ENCODE assay signal across 2 cellular contexts in the genomic region with DNA sequence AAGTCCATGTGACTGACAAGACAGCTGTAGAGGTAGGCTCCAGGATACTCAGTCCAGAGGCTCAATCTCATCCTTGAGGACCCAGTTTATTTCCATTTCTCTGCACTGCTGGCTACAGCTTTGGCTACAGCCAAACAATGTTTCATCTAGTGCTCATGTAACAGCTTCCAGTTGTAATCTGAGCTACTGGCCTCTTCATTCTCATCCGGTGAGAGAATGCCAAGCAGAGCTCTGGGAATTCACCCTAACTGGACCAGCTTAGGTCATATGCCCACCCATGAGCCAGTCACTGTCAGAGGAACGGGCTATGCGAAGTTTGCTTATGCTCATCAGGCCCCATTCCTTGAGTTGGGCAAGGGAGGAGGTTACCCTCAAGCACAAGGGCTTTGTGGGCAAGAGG.
TF ChIP-seq lines count a peak whose summit lies in the region.

No MANE protein-coding gene starts in this region.

TF ChIP-seq in SK-N-SH treated with all-trans-retinoic acid at 6 μM for 48 hours, 23 proteins besides CTCF, POLR2A, EP300 and RAD21 (continued from another document):
- TF ChIP-seq SNAI2 (CRISPR knock-in tag; IDR thresholded peaks at IDR 0.05), result no peak
- TF ChIP-seq PPARA (CRISPR knock-in tag; IDR thresholded peaks at IDR 0.05; ENCODE audit: borderline replicate concordance), result no peak
- TF ChIP-seq, protein P1, sequence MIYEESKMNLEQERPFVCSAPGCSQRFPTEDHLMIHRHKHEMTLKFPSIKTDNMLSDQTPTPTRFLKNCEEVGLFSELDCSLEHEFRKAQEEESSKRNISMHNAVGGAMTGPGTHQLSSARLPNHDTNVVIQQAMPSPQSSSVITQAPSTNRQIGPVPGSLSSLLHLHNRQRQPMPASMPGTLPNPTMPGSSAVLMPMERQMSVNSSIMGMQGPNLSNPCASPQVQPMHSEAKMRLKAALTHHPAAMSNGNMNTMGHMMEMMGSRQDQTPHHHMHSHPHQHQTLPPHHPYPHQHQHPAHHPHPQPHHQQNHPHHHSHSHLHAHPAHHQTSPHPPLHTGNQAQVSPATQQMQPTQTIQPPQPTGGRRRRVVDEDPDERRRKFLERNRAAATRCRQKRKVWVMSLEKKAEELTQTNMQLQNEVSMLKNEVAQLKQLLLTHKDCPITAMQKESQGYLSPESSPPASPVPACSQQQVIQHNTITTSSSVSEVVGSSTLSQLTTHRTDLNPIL (CRISPR knock-in tag; IDR thresholded peaks at IDR 0.05; ENCODE audit: low read depth), result no peak
- TF ChIP-seq RARB (CRISPR knock-in tag; IDR thresholded peaks at IDR 0.05), result no peak
- TF ChIP-seq ESRRG (CRISPR knock-in tag; IDR thresholded peaks at IDR 0.05), result no peak
- no peak for TF ChIP-seq ZFP3 (CRISPR knock-in tag; IDR thresholded peaks at IDR 0.05)
- no peak for TF ChIP-seq ISL1 (CRISPR knock-in tag; IDR thresholded peaks at IDR 0.05)

TF ChIP-seq in SK-N-SH, 30 proteins besides CTCF, POLR2A, EP300 and RAD21 (continued from another document):
- TF ChIP-seq, protein P2, sequence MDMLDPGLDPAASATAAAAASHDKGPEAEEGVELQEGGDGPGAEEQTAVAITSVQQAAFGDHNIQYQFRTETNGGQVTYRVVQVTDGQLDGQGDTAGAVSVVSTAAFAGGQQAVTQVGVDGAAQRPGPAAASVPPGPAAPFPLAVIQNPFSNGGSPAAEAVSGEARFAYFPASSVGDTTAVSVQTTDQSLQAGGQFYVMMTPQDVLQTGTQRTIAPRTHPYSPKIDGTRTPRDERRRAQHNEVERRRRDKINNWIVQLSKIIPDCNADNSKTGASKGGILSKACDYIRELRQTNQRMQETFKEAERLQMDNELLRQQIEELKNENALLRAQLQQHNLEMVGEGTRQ (IDR thresholded peaks at IDR 0.05; ENCODE audit: borderline replicate concordance, low read depth, low read length), result no peak
- no peak for TF ChIP-seq GABPA (IDR thresholded peaks at IDR 0.05; ENCODE audit: low read depth)
- no peak for TF ChIP-seq FOXJ3 (CRISPR knock-in tag; IDR thresholded peaks at IDR 0.05)
- no peak for TF ChIP-seq RFX5 (IDR thresholded peaks at IDR 0.05; ENCODE audit: low read length)
- TF ChIP-seq NFIC (IDR thresholded peaks at IDR 0.05; ENCODE audit: borderline replicate concordance), result no peak
- TF ChIP-seq RCOR1 (IDR thresholded peaks at IDR 0.05; ENCODE audit: low read length), result no peak
